ENCODE assay signal across 8 cellular contexts in genomic region chr6:41733707-41734665, GRCh38. TPM values are rescaled to one million over a fixed set of nuclear protein-coding genes. Genes with fewer than 3 reads are reported as not detected.
DNase-seq lines count a peak whose midpoint lies in the region; ATAC-seq and TF ChIP-seq lines count a peak whose summit lies in the region.

No MANE protein-coding gene starts in this region.

- no peaks in the 10 kb centered on the region for H3K27me3 ChIP-seq in duodenal mucosa (ENCODE audit: control insufficient read depth in 1 of 2, insufficient read depth in 2 of 2, low read length in 2 of 2)

- no peak for TF ChIP-seq POLR2A in lower leg skin (IDR thresholded peaks at IDR 0.05)

- DNase-seq in ACHN (peak; percentile 83), NCI-H510A (lab: John Stamatoyannopoulos, UW) (peak; percentile 91), lower leg skin (ENCODE audit: low spot score in 2 of 2) (peak; percentile 58 to 94)
- peak; percentile 57 to 61 for DNase-seq in activated CD4-positive, alpha-beta T cell treated with anti-CD3 and anti-CD28 coated beads, Interleukin-2, amount 50 U/mL, for 48 hours
- DNase-seq in stimulated activated CD4-positive, alpha-beta T cell treated with anti-CD3 and anti-CD28 coated beads, TNF-alpha, amount 100 ng/mL, for 1 hour (ENCODE audit: low read depth in 3 of 3, low spot score in 1 of 3), result peak in 2 of 3 donors; percentile 38 to 45

- WGBS in lower leg skin, 2 donors, result 2 to 6% methylated on average over 25 to 37 of the region's 73 CpGs

- H3K4me3 ChIP-seq in duodenal mucosa (ENCODE audit: low read depth in 1 of 2, low read length in 2 of 2) (peak overlapping the region; percentile 74 to 79), lower leg skin (ENCODE audit: low read depth, poor library complexity, severe bottlenecking) (peak overlapping the region; percentile 58)

- H3K4me1 ChIP-seq in duodenal mucosa (ENCODE audit: control insufficient read depth in 1 of 2, insufficient read depth in 2 of 2, low read length in 2 of 2), result peaks cover 43 to 45% of the 10 kb centered on the region in 2 donors

- in situ Hi-C loops in ACHN (cut with HindIII; ENCODE audit: low pct_ligation_motif_present, low pct_unique_long_range_greater_than_20kb, low sequenced_read_pairs), result no loop called here

- intact Hi-C loops in lower leg skin (cut with DNase I; ENCODE audit: low total_unique reads), result no loop called here

- ATAC-seq in GM18867 (IDR thresholded peaks at IDR 0.05; ENCODE audit: unreplicated experiment), result peak; percentile 49
- peak; percentile 43 for ATAC-seq in HG03103 (IDR thresholded peaks at IDR 0.05; ENCODE audit: low read depth, unreplicated experiment)

- no peaks in the 10 kb centered on the region for H3K36me3 ChIP-seq in duodenal mucosa (ENCODE audit: control insufficient read depth in 1 of 2, insufficient read depth in 2 of 2, low read length in 2 of 2)

- H3K9ac ChIP-seq in duodenal mucosa (ENCODE audit: low read depth in 1 of 2, low read length in 2 of 2), result peak overlapping the region; percentile 55 to 63

- TF ChIP-seq CTCF in lower leg skin (IDR thresholded peaks at IDR 0.05), result no peak

- no peaks in the 10 kb centered on the region for H3K9me3 ChIP-seq in duodenal mucosa (ENCODE audit: control insufficient read depth in 1 of 2, low read length in 2 of 2)

- peak overlapping the region; percentile 90 for H3K27ac ChIP-seq in duodenal mucosa (ENCODE audit: low read depth, low read length)

RNA-seq across cellular contexts. Expression of gene TFEB, which starts 1.4 kb away (rescaled TPM):
- 10 to 100 TPM; 20.2 to 38.3 (median 26.0) TPM for total RNA-seq in lower leg skin

RNA-seq across cellular contexts. Expression of gene PGC, which starts 13.2 kb away (rescaled TPM):
- total RNA-seq in lower leg skin, result under 1 TPM in 1 of 4 donors, not detected in 3; 0.42 TPM

RNA-seq across cellular contexts. Expression of gene FRS3, which starts 45.7 kb away (rescaled TPM):
- total RNA-seq in lower leg skin, result 1 to 10 TPM in 3 of 4 donors, under 1 TPM in 1; 0.79 to 4.2 (median 2.4) TPM

RNA-seq across cellular contexts. Expression of gene PRICKLE4, which starts 46.6 kb away (rescaled TPM):
- total RNA-seq in lower leg skin, result 1 to 10 TPM; 3.2 to 5.0 (median 3.9) TPM

RNA-seq across cellular contexts. Expression of gene TOMM6, which starts 53.5 kb away (rescaled TPM):
- total RNA-seq in lower leg skin, result 100 to 1,000 TPM in 2 of 4 donors, 10 to 100 TPM in 2; 90.7 to 136 (median 100) TPM

Comparison
In these comparisons a context has a peak if more than half of its experiments do, and no peak if none do; other contexts are left out.
1. Peak in every context shown above with its lines: DNase-seq, ATAC-seq, H3K4me3 ChIP-seq and H3K27ac ChIP-seq.